In the genomic region with DNA sequence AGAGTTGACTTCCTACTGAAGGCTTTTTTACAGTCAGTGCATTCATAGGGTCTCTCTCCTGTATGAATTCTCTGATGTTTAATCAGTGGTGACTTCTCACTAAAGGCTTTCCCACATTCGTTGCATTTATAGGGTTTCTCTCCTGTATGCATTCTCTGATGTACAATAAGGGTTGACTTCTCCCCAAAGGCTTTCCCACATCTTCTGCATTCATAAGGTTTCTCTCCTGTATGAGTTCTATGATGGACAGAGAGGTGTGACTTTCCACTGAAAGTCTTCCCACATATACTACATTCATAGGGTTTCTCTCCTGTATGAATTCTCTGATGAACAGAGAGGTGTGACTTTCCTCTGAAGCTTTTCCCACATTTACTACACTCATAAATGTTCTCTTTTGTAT, we compare ENCODE assay signal across 16 cellular contexts.
"Had no signal": no experiment of that assay in that cellular context is flagged by ENCODE, and none has a peak within 500 bp of the region (broad histone marks: within the 10 kb centered on the region; RNA-seq: fewer than 3 reads in every experiment).

No MANE protein-coding gene starts in this region.

- H3K27me3 ChIP-seq: ascending aorta, gastroesophageal sphincter, heart right ventricle, neural progenitor cell, tibial nerve, uterus had no signal

- H3K4me2 ChIP-seq: neural progenitor cell had no signal

- H3K4me1 ChIP-seq: ascending aorta, gastroesophageal sphincter, heart right ventricle, lower lobe of right lung, neural progenitor cell, parathyroid adenoma, tibial nerve, uterus had no signal

- H3K79me2 ChIP-seq: parathyroid adenoma had no signal

- H3K27ac Mint-ChIP-seq: activated T-helper 17 cell treated with anti-CD3 and anti-CD28 coated beads, Interleukin-2, amount 50 U/mL, for 72 hours; neural progenitor cell; stimulated activated memory B cell treated with anti-CD40 and anti-IgM and Interleukin-4, amounts not matched to agents 10 μg/mL and 1 μg/mL and 100 μg/mL, for 72 hours had no signal

- ATAC-seq: activated T-helper 17 cell treated with anti-CD3 and anti-CD28 coated beads, Interleukin-2, amount 50 U/mL, for 72 hours; gastroesophageal sphincter; heart right ventricle; left cardiac atrium; lower lobe of right lung; stimulated activated memory B cell treated with anti-CD40 and anti-IgM and Interleukin-4, amounts not matched to agents 10 μg/mL and 1 μg/mL and 100 μg/mL, for 72 hours had no signal

- H2AFZ ChIP-seq: neural progenitor cell, parathyroid adenoma had no signal

- H3K9ac ChIP-seq: neural progenitor cell, parathyroid adenoma had no signal

- H3K27me3 Mint-ChIP-seq: activated T-helper 17 cell treated with anti-CD3 and anti-CD28 coated beads, Interleukin-2, amount 50 U/mL, for 72 hours; stimulated activated memory B cell treated with anti-CD40 and anti-IgM and Interleukin-4, amounts not matched to agents 10 μg/mL and 1 μg/mL and 100 μg/mL, for 72 hours had no signal

- H3K4me3 ChIP-seq: ascending aorta, gastroesophageal sphincter, heart right ventricle, lower lobe of right lung, neural progenitor cell, tibial nerve, uterus had no signal

- H3K27ac ChIP-seq: ascending aorta, gastroesophageal sphincter, heart right ventricle, lower lobe of right lung, neural progenitor cell, parathyroid adenoma, tibial nerve, uterus had no signal

- DNase-seq: activated CD4-positive, alpha-beta T cell treated with anti-CD3 and anti-CD28 coated beads, Interleukin-2, amount 50 U/mL, for 4 hours; activated CD4-positive, CD25-positive, alpha-beta regulatory T cell treated with anti-CD3 and anti-CD28 coated beads, Interleukin-2, amount 50 U/mL, for 72 hours; activated naive CD4-positive, alpha-beta T cell treated with Interleukin-2 at 50 U/mL for 16 hours; heart right ventricle; left cardiac atrium; lower lobe of right lung; midbrain; T1000; uterus had no signal

- H3K36me3 ChIP-seq: lower lobe of right lung, uterus had no signal

- H3K4me1 Mint-ChIP-seq: activated T-helper 17 cell treated with anti-CD3 and anti-CD28 coated beads, Interleukin-2, amount 50 U/mL, for 72 hours; neural progenitor cell; stimulated activated memory B cell treated with anti-CD40 and anti-IgM and Interleukin-4, amounts not matched to agents 10 μg/mL and 1 μg/mL and 100 μg/mL, for 72 hours had no signal

- H3K4me3 Mint-ChIP-seq: activated T-helper 17 cell treated with anti-CD3 and anti-CD28 coated beads, Interleukin-2, amount 50 U/mL, for 72 hours; neural progenitor cell; stimulated activated memory B cell treated with anti-CD40 and anti-IgM and Interleukin-4, amounts not matched to agents 10 μg/mL and 1 μg/mL and 100 μg/mL, for 72 hours had no signal
